Comparison of ENCODE assay signal across 8 cellular contexts in genomic region chr17:53032861-53033271, GRCh38.
DNase-seq lines count a peak whose midpoint lies in the region; ATAC-seq and TF ChIP-seq lines count a peak whose summit lies in the region.

No MANE protein-coding gene starts in this region.

- H3K36me3 ChIP-seq in effector memory CD4-positive, alpha-beta T cell (ENCODE audit: control insufficient read depth, insufficient read depth, low read length), result no peaks in the 10 kb centered on the region

- H3K4me1 ChIP-seq in effector memory CD4-positive, alpha-beta T cell (ENCODE audit: control insufficient read depth, insufficient read depth, low read length, poor library complexity, severe bottlenecking), result no peaks in the 10 kb centered on the region

- H3K27me3 ChIP-seq in effector memory CD4-positive, alpha-beta T cell (replicated peaks; ENCODE audit: control insufficient read depth, insufficient read depth, low read length, poor library complexity, severe bottlenecking), result no peaks in the 10 kb centered on the region

- H3K27ac ChIP-seq in RWPE1, result no peak overlapping the region
- H3K27ac ChIP-seq in effector memory CD4-positive, alpha-beta T cell (ENCODE audit: insufficient read depth, low read length, poor library complexity, severe bottlenecking), result no peak overlapping the region

- POLR2A ChIA-PET in RWPE1 (lab: Yijun Ruan, JAX; ENCODE audit: low non-redundant PET), result no interaction called here

- CTCF ChIA-PET in RWPE1 (lab: Yijun Ruan, JAX), result interaction anchor here (0.7 kb wide), 1 partner anchor 1443 kb away, joined by 3 read pairs; no protein-coding TSS in a partner anchor

- no peaks in the 10 kb centered on the region for H3K9me3 ChIP-seq in effector memory CD4-positive, alpha-beta T cell (ENCODE audit: control insufficient read depth, low read length)

- ATAC-seq in HG03457 (IDR thresholded peaks at IDR 0.05; ENCODE audit: unreplicated experiment), result no peak

- DNase-seq in AML-193 (lab: John Stamatoyannopoulos, UW) (peak; percentile 31 to 56), KBM-7 (peak; percentile 59), RWPE1 (ENCODE audit: low spot score) (peak; percentile 6), iPS-NIHi11 (ENCODE audit: low spot score) (peak; percentile 23)
- DNase-seq in effector memory CD4-positive, alpha-beta T cell, result no peak
- DNase-seq in activated CD4-positive, CD25-positive, alpha-beta regulatory T cell treated with anti-CD3 and anti-CD28 coated beads, Interleukin-2, amount 50 U/mL, for 72 hours, result no peak
- no peak for DNase-seq in effector CD8-positive, alpha-beta T cell (lab: John Stamatoyannopoulos, UW)

- in situ Hi-C loops in KBM-7 (cut with MboI; ENCODE audit: low pct_unique_long_range_greater_than_20kb, low sequenced_read_pairs), result no loop called here

- peak; percentile 55 for TF ChIP-seq CTCF in RWPE1 (conservative IDR thresholded peaks at IDR 0.05; ENCODE audit: low read depth)

- H3K4me3 ChIP-seq in effector memory CD4-positive, alpha-beta T cell (ENCODE audit: insufficient read depth, low read depth, low read length, poor library complexity, severe bottlenecking), result no peak overlapping the region

Comparison
In these comparisons a context has a peak if more than half of its experiments do, and no peak if none do; other contexts are left out.
1. DNase-seq: peak in AML-193 (2 of 2), KBM-7 (single experiment), RWPE1 (single experiment) and iPS-NIHi11 (single experiment); none in effector memory CD4-positive, alpha-beta T cell (0 of 3), activated CD4-positive, CD25-positive, alpha-beta regulatory T cell treated with anti-CD3 and anti-CD28 coated beads, Interleukin-2, amount 50 U/mL, for 72 hours (single experiment) and effector CD8-positive, alpha-beta T cell (single experiment).